Comparison of ENCODE assay signal across 8 cellular contexts in genomic region chr1:164559342-164560070, GRCh38. TPM values are rescaled to one million over a fixed set of nuclear protein-coding genes. Genes with fewer than 3 reads are reported as not detected.
DNase-seq lines count a peak whose midpoint lies in the region; ATAC-seq and TF ChIP-seq lines count a peak whose summit lies in the region.

No MANE protein-coding gene starts in this region.

- CTCF ChIA-PET in PC-9 (lab: Charles Lee): interaction anchor here (0.6 to 1.3 kb wide), 4 partner anchors 25 to 895 kb away, joined by 3 to 14 read pairs (median 5); no protein-coding TSS in a partner anchor

- intact Hi-C loops in PC-9 (cut with micrococcal nuclease; ENCODE audit: unreplicated experiment) (loop anchor here (1.0 to 5.0 kb wide), 6 partner anchors 53 to 393 kb away; no protein-coding TSS in a partner anchor), tibial artery (cut with DNase I; ENCODE audit: low total_unique reads) (loop anchor here (2.0 kb wide), 1 partner anchor 35 kb away; no protein-coding TSS in a partner anchor)

- H3K27ac ChIP-seq in PC-9: peak overlapping the region; percentile 74
- H3K27ac ChIP-seq in tibial artery: peak overlapping the region; percentile 80 to 88

- peak overlapping the region; percentile 72 for H3K4me3 Mint-ChIP-seq in activated T-cell treated with anti-CD3 and anti-CD28 coated beads, Interleukin-2, amount 50 U/mL, for 24 hours
- H3K4me3 Mint-ChIP-seq in effector memory CD8-positive, alpha-beta T cell: peak overlapping the region; percentile 71 to 72

- POLR2A ChIA-PET in PC-9 (lab: Charles Lee; ENCODE audit: unreplicated experiment): interaction anchor here (0.6 to 1.3 kb wide), 5 partner anchors 43 to 264 kb away, joined by 3 to 15 read pairs (median 10); no protein-coding TSS in a partner anchor

- H3K27ac Mint-ChIP-seq in activated T-cell treated with anti-CD3 and anti-CD28 coated beads, Interleukin-2, amount 50 U/mL, for 24 hours: no peak overlapping the region
- H3K27ac Mint-ChIP-seq in effector memory CD8-positive, alpha-beta T cell: no peak overlapping the region

- H2AFZ ChIP-seq in PC-9: peak overlapping the region; percentile 83

- no peaks in the 10 kb centered on the region for H4K20me1 ChIP-seq in PC-9 (ENCODE audit: insufficient read depth)

- H3K4me1 ChIP-seq in PC-9 (replicated peaks; ENCODE audit: insufficient read depth): peaks cover 49% of the 10 kb centered on the region
- H3K4me1 ChIP-seq in tibial artery: peaks cover 0 to 15% (median 0%) of the 10 kb centered on the region in 4 donors

- H3K36me3 ChIP-seq in PC-9 (ENCODE audit: low read depth) (0 out of 2 replicates have a peak, but pooled peaks cover 6% of the 10 kb centered on the region), tibial artery (no peaks in the 10 kb centered on the region)

- peaks cover 18% of the 10 kb centered on the region for H3K4me1 Mint-ChIP-seq in activated T-cell treated with anti-CD3 and anti-CD28 coated beads, Interleukin-2, amount 50 U/mL, for 24 hours (ENCODE audit: low read depth)
- peaks cover 2 to 7% of the 10 kb centered on the region in 2 donors for H3K4me1 Mint-ChIP-seq in effector memory CD8-positive, alpha-beta T cell (ENCODE audit: low read depth in 2 of 2)

- H3K9me3 ChIP-seq in PC-9 (ENCODE audit: insufficient read depth, low read depth) (no peaks in the 10 kb centered on the region), tibial artery (no peaks in the 10 kb centered on the region)

- H3K4me3 ChIP-seq in PC-9: peak overlapping the region; percentile 71
- peak overlapping the region; percentile 62 to 89 for H3K4me3 ChIP-seq in tibial artery

- peak; percentile 28 for DNase-seq in activated T-cell treated with anti-CD3 and anti-CD28 coated beads, Interleukin-2, amount 50 U/mL, for 24 hours
- no peak for DNase-seq in activated T-cell treated with anti-CD3 and anti-CD28 coated beads, Interleukin-2, amount 50 U/mL, for 48 hours
- DNase-seq in PC-9: peak in 1 of 2 experiments; percentile 5
- DNase-seq in effector memory CD8-positive, alpha-beta T cell: no peak
- peak; percentile 55 for DNase-seq in medulla oblongata (ENCODE audit: extremely low spot score)
- DNase-seq in tibial artery: peak; percentile 33 to 71

- H3K9me3 Mint-ChIP-seq in activated T-cell treated with anti-CD3 and anti-CD28 coated beads, Interleukin-2, amount 50 U/mL, for 24 hours: no peaks in the 10 kb centered on the region
- H3K9me3 Mint-ChIP-seq in effector memory CD8-positive, alpha-beta T cell: no peaks in the 10 kb centered on the region

- BruUV-seq in PC-9 (replicated peaks; lab: Mats Ljungman, UMichigan): no TSS peak

- ATAC-seq in effector memory CD8-positive, alpha-beta T cell (replicated peaks): no peak
- ATAC-seq in GM21515 (IDR thresholded peaks at IDR 0.05; ENCODE audit: unreplicated experiment) (no peak), HG02588 (IDR thresholded peaks at IDR 0.05; ENCODE audit: unreplicated experiment) (no peak)

- TF ChIP-seq CTCF in PC-9 (conservative IDR thresholded peaks at IDR 0.05) (no peak), tibial artery (IDR thresholded peaks at IDR 0.05) (no peak)

- H3K79me2 ChIP-seq in PC-9 (ENCODE audit: low read depth): peaks cover 50% of the 10 kb centered on the region

- peaks cover 6% of the 10 kb centered on the region; the same call in 1 of the 2 replicates for H3F3A ChIP-seq in PC-9 (ENCODE audit: insufficient read depth, low read depth)

- H3K9me2 ChIP-seq in PC-9 (ENCODE audit: insufficient read depth): no peaks in the 10 kb centered on the region

- H3K27me3 ChIP-seq in PC-9 (ENCODE audit: insufficient read depth, low read depth) (no peaks in the 10 kb centered on the region), tibial artery (no peaks in the 10 kb centered on the region)

- H3K36me3 Mint-ChIP-seq in activated T-cell treated with anti-CD3 and anti-CD28 coated beads, Interleukin-2, amount 50 U/mL, for 24 hours (ENCODE audit: low read depth): no peaks in the 10 kb centered on the region
- no peaks in the 10 kb centered on the region for H3K36me3 Mint-ChIP-seq in effector memory CD8-positive, alpha-beta T cell (ENCODE audit: insufficient read depth)

- peaks cover 38% of the 10 kb centered on the region for H3K27me3 Mint-ChIP-seq in activated T-cell treated with anti-CD3 and anti-CD28 coated beads, Interleukin-2, amount 50 U/mL, for 24 hours
- H3K27me3 Mint-ChIP-seq in effector memory CD8-positive, alpha-beta T cell: peaks cover 11 to 12% of the 10 kb centered on the region in 2 donors

- H3K4me2 ChIP-seq in PC-9: peak overlapping the region; percentile 86

RNA-seq across cellular contexts. Expression of gene PBX1, which starts 0.5 kb away (rescaled TPM):
- 44.5 and 57.7 TPM in 2 replicates for total RNA-seq in PC-9 (2021)

Comparison
In these comparisons a context has a peak if more than half of its experiments do, and no peak if none do; other contexts are left out.
1. DNase-seq: peak in activated T-cell treated with anti-CD3 and anti-CD28 coated beads, Interleukin-2, amount 50 U/mL, for 24 hours (single experiment), medulla oblongata (single experiment) and tibial artery (2 of 2); none in activated T-cell treated with anti-CD3 and anti-CD28 coated beads, Interleukin-2, amount 50 U/mL, for 48 hours (0 of 2) and effector memory CD8-positive, alpha-beta T cell (0 of 3).